Comparison of ENCODE assay signal across 1 cellular context in genomic region chr18:50878345-50879301, GRCh38.
A peak's percentile ranks its signal among the peaks of the same experiment; 100 is the strongest.
TF ChIP-seq lines count a peak whose summit lies in the region.

ME2 (plus strand) TSS chr18:50879118; CDS start chr18:50895821, 16,703 bp downstream.

TF ChIP-seq in HepG2, 621 proteins besides CTCF, POLR2A, EP300 and RAD21 (continued from another document and continues in another):
- TF ChIP-seq, protein P1, sequence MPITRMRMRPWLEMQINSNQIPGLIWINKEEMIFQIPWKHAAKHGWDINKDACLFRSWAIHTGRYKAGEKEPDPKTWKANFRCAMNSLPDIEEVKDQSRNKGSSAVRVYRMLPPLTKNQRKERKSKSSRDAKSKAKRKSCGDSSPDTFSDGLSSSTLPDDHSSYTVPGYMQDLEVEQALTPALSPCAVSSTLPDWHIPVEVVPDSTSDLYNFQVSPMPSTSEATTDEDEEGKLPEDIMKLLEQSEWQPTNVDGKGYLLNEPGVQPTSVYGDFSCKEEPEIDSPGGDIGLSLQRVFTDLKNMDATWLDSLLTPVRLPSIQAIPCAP (CRISPR knock-in tag; IDR thresholded peaks at IDR 0.05; ENCODE audit: low read depth): peak; percentile 59; the same call in 1 of the 2 replicates
- TF ChIP-seq ZNF766 (CRISPR knock-in tag; IDR thresholded peaks at IDR 0.05; ENCODE audit: borderline replicate concordance): 0 out of 2 replicates have a peak, but pooled peaks have one; percentile 20
- TF ChIP-seq RXRB (CRISPR knock-in tag; IDR thresholded peaks at IDR 0.05; ENCODE audit: borderline replicate concordance): no peak
- peak; percentile 35; the same call in 1 of the 2 replicates for TF ChIP-seq CREBL2 (CRISPR knock-in tag; IDR thresholded peaks at IDR 0.05; ENCODE audit: borderline replicate concordance)
- TF ChIP-seq TBX3 (IDR thresholded peaks at IDR 0.05; ENCODE audit: borderline replicate concordance): no peak
- TF ChIP-seq HOMEZ (CRISPR knock-in tag; IDR thresholded peaks at IDR 0.05; ENCODE audit: low read depth): no peak
- no peak for TF ChIP-seq ZKSCAN1 (IDR thresholded peaks at IDR 0.05; ENCODE audit: low read length)
- TF ChIP-seq ZBTB21 (CRISPR knock-in tag; IDR thresholded peaks at IDR 0.05): no peak
- TF ChIP-seq ONECUT2 (CRISPR knock-in tag; IDR thresholded peaks at IDR 0.05): no peak
- TF ChIP-seq, protein P2, sequence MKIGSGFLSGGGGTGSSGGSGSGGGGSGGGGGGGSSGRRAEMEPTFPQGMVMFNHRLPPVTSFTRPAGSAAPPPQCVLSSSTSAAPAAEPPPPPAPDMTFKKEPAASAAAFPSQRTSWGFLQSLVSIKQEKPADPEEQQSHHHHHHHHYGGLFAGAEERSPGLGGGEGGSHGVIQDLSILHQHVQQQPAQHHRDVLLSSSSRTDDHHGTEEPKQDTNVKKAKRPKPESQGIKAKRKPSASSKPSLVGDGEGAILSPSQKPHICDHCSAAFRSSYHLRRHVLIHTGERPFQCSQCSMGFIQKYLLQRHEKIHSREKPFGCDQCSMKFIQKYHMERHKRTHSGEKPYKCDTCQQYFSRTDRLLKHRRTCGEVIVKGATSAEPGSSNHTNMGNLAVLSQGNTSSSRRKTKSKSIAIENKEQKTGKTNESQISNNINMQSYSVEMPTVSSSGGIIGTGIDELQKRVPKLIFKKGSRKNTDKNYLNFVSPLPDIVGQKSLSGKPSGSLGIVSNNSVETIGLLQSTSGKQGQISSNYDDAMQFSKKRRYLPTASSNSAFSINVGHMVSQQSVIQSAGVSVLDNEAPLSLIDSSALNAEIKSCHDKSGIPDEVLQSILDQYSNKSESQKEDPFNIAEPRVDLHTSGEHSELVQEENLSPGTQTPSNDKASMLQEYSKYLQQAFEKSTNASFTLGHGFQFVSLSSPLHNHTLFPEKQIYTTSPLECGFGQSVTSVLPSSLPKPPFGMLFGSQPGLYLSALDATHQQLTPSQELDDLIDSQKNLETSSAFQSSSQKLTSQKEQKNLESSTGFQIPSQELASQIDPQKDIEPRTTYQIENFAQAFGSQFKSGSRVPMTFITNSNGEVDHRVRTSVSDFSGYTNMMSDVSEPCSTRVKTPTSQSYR (CRISPR knock-in tag; IDR thresholded peaks at IDR 0.05; ENCODE audit: borderline replicate concordance): no peak
- no peak for TF ChIP-seq SNRNP70 (IDR thresholded peaks at IDR 0.05; ENCODE audit: low read depth, low read length)
- no peak for TF ChIP-seq NFIC (IDR thresholded peaks at IDR 0.05; ENCODE audit: low read length)
- TF ChIP-seq HOXA5 (CRISPR knock-in tag; IDR thresholded peaks at IDR 0.05): no peak; the same call in 1 of the 2 replicates
- TF ChIP-seq REXO4 (CRISPR knock-in tag; IDR thresholded peaks at IDR 0.05; ENCODE audit: borderline replicate concordance): no peak
- TF ChIP-seq ZNF260 (CRISPR knock-in tag; IDR thresholded peaks at IDR 0.05; ENCODE audit: borderline replicate concordance, low read depth): no peak
- TF ChIP-seq, protein P3, sequence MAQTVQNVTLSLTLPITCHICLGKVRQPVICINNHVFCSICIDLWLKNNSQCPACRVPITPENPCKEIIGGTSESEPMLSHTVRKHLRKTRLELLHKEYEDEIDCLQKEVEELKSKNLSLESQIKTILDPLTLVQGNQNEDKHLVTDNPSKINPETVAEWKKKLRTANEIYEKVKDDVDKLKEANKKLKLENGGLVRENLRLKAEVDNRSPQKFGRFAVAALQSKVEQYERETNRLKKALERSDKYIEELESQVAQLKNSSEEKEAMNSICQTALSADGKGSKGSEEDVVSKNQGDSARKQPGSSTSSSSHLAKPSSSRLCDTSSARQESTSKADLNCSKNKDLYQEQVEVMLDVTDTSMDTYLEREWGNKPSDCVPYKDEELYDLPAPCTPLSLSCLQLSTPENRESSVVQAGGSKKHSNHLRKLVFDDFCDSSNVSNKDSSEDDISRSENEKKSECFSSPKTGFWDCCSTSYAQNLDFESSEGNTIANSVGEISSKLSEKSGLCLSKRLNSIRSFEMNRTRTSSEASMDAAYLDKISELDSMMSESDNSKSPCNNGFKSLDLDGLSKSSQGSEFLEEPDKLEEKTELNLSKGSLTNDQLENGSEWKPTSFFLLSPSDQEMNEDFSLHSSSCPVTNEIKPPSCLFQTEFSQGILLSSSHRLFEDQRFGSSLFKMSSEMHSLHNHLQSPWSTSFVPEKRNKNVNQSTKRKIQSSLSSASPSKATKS (CRISPR knock-in tag; IDR thresholded peaks at IDR 0.05): no peak
- no peak for TF ChIP-seq TEAD2 (CRISPR knock-in tag; IDR thresholded peaks at IDR 0.05)
- TF ChIP-seq, protein P4, sequence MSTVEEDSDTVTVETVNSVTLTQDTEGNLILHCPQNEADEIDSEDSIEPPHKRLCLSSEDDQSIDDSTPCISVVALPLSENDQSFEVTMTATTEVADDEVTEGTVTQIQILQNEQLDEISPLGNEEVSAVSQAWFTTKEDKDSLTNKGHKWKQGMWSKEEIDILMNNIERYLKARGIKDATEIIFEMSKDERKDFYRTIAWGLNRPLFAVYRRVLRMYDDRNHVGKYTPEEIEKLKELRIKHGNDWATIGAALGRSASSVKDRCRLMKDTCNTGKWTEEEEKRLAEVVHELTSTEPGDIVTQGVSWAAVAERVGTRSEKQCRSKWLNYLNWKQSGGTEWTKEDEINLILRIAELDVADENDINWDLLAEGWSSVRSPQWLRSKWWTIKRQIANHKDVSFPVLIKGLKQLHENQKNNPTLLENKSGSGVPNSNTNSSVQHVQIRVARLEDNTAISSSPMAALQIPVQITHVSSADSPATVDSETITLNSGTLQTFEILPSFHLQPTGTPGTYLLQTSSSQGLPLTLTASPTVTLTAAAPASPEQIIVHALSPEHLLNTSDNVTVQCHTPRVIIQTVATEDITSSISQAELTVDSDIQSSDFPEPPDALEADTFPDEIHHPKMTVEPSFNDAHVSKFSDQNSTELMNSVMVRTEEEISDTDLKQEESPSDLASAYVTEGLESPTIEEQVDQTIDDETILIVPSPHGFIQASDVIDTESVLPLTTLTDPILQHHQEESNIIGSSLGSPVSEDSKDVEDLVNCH (CRISPR knock-in tag; IDR thresholded peaks at IDR 0.05): no peak
- TF ChIP-seq, protein P5, sequence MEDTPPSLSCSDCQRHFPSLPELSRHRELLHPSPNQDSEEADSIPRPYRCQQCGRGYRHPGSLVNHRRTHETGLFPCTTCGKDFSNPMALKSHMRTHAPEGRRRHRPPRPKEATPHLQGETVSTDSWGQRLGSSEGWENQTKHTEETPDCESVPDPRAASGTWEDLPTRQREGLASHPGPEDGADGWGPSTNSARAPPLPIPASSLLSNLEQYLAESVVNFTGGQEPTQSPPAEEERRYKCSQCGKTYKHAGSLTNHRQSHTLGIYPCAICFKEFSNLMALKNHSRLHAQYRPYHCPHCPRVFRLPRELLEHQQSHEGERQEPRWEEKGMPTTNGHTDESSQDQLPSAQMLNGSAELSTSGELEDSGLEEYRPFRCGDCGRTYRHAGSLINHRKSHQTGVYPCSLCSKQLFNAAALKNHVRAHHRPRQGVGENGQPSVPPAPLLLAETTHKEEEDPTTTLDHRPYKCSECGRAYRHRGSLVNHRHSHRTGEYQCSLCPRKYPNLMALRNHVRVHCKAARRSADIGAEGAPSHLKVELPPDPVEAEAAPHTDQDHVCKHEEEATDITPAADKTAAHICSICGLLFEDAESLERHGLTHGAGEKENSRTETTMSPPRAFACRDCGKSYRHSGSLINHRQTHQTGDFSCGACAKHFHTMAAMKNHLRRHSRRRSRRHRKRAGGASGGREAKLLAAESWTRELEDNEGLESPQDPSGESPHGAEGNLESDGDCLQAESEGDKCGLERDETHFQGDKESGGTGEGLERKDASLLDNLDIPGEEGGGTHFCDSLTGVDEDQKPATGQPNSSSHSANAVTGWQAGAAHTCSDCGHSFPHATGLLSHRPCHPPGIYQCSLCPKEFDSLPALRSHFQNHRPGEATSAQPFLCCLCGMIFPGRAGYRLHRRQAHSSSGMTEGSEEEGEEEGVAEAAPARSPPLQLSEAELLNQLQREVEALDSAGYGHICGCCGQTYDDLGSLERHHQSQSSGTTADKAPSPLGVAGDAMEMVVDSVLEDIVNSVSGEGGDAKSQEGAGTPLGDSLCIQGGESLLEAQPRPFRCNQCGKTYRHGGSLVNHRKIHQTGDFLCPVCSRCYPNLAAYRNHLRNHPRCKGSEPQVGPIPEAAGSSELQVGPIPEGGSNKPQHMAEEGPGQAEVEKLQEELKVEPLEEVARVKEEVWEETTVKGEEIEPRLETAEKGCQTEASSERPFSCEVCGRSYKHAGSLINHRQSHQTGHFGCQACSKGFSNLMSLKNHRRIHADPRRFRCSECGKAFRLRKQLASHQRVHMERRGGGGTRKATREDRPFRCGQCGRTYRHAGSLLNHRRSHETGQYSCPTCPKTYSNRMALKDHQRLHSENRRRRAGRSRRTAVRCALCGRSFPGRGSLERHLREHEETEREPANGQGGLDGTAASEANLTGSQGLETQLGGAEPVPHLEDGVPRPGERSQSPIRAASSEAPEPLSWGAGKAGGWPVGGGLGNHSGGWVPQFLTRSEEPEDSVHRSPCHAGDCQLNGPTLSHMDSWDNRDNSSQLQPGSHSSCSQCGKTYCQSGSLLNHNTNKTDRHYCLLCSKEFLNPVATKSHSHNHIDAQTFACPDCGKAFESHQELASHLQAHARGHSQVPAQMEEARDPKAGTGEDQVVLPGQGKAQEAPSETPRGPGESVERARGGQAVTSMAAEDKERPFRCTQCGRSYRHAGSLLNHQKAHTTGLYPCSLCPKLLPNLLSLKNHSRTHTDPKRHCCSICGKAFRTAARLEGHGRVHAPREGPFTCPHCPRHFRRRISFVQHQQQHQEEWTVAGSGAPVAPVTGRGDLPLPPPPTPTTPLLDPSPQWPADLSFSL (CRISPR knock-in tag; IDR thresholded peaks at IDR 0.05): no peak
- TF ChIP-seq ZFP36 (IDR thresholded peaks at IDR 0.05; ENCODE audit: borderline replicate concordance, low read depth, low read length, partially characterized antibody): no peak
- TF ChIP-seq, protein P6, sequence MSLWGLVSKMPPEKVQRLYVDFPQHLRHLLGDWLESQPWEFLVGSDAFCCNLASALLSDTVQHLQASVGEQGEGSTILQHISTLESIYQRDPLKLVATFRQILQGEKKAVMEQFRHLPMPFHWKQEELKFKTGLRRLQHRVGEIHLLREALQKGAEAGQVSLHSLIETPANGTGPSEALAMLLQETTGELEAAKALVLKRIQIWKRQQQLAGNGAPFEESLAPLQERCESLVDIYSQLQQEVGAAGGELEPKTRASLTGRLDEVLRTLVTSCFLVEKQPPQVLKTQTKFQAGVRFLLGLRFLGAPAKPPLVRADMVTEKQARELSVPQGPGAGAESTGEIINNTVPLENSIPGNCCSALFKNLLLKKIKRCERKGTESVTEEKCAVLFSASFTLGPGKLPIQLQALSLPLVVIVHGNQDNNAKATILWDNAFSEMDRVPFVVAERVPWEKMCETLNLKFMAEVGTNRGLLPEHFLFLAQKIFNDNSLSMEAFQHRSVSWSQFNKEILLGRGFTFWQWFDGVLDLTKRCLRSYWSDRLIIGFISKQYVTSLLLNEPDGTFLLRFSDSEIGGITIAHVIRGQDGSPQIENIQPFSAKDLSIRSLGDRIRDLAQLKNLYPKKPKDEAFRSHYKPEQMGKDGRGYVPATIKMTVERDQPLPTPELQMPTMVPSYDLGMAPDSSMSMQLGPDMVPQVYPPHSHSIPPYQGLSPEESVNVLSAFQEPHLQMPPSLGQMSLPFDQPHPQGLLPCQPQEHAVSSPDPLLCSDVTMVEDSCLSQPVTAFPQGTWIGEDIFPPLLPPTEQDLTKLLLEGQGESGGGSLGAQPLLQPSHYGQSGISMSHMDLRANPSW (CRISPR knock-in tag; IDR thresholded peaks at IDR 0.05; ENCODE audit: borderline replicate concordance): no peak
- TF ChIP-seq KDM5B (CRISPR knock-in tag; IDR thresholded peaks at IDR 0.05; ENCODE audit: borderline replicate concordance): peak; percentile 68; the same call in 1 of the 2 replicates
- no peak for TF ChIP-seq TRIM24 (CRISPR knock-in tag; IDR thresholded peaks at IDR 0.05)
- peak; percentile 37 for TF ChIP-seq KAT8 (CRISPR knock-in tag; IDR thresholded peaks at IDR 0.05)
- TF ChIP-seq ZFYVE20 (CRISPR knock-in tag; IDR thresholded peaks at IDR 0.05; ENCODE audit: borderline replicate concordance, low read depth): no peak
- peak; percentile 61; the same call in 1 of the 2 replicates for TF ChIP-seq ZNF121 (CRISPR knock-in tag; IDR thresholded peaks at IDR 0.05)
- TF ChIP-seq CENPX (CRISPR knock-in tag; IDR thresholded peaks at IDR 0.05): no peak
- 0 out of 2 replicates have a peak, but pooled peaks have one; percentile 9 for TF ChIP-seq ZNF776 (CRISPR knock-in tag; IDR thresholded peaks at IDR 0.05)
- TF ChIP-seq ZNF329 (CRISPR knock-in tag; IDR thresholded peaks at IDR 0.05; ENCODE audit: low read depth): no peak
- TF ChIP-seq FUBP1 (CRISPR knock-in tag; IDR thresholded peaks at IDR 0.05; ENCODE audit: borderline replicate concordance): no peak
- TF ChIP-seq, protein P7, sequence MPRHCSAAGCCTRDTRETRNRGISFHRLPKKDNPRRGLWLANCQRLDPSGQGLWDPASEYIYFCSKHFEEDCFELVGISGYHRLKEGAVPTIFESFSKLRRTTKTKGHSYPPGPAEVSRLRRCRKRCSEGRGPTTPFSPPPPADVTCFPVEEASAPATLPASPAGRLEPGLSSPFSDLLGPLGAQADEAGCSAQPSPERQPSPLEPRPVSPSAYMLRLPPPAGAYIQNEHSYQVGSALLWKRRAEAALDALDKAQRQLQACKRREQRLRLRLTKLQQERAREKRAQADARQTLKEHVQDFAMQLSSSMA (CRISPR knock-in tag; IDR thresholded peaks at IDR 0.05): no peak
- TF ChIP-seq CHD4 (IDR thresholded peaks at IDR 0.05; ENCODE audit: borderline replicate concordance, low read length): no peak
